Comparison of ENCODE assay signal across 26 cellular contexts in the genomic region with DNA sequence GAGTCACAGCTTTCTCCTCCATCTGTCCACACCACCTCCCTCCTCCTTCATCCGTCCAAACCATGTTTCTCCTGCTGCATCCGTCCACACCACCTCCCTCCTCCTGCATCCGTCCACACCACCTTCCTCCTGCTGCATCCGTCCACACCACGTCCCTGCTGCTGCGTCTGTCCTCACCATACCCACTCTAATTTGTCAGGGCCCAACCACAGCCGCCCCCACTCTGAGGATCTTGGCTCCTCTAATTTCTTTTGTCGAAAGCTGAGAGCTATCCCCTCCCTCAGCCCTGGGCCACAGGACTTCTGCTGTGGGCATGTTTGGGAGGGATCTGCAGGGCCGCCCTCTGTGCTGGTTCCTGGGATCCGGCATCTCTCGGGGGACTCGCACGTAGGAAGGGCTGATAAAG.
A peak's percentile ranks its signal among the peaks of the same experiment; 100 is the strongest.
DNase-seq lines count a peak whose midpoint lies in the region; ATAC-seq, FAIRE-seq and TF ChIP-seq lines count a peak whose summit lies in the region.
"Had no signal": no experiment of that assay in that cellular context is flagged by ENCODE, and none has a peak within 500 bp of the region (broad histone marks: within the 10 kb centered on the region; RNA-seq: fewer than 3 reads in every experiment).

No MANE protein-coding gene starts in this region.

- H3K36me3 ChIP-seq in H1 (ENCODE audit: control insufficient read depth in 2 of 4, insufficient read depth in 4 of 4, low read length in 3 of 4): no peaks in the 10 kb centered on the region
- H3K36me3 ChIP-seq in neuronal stem cell (replicated peaks in 1 of 2; ENCODE audit: control insufficient read depth in 2 of 2, insufficient read depth in 2 of 2, low read length in 2 of 2): no peaks in the 10 kb centered on the region
- H3K36me3 ChIP-seq in prostate gland: no peaks in the 10 kb centered on the region
- H3K36me3 ChIP-seq: BLaER1 had no signal

- H3K4me3 ChIP-seq in A549: no peak overlapping the region
- H3K4me3 ChIP-seq in H1 (ENCODE audit: extremely low read depth in 1 of 4, insufficient read depth in 2 of 4, low read depth in 3 of 4, low read length in 4 of 4): no peak overlapping the region
- H3K4me3 ChIP-seq in neuronal stem cell (ENCODE audit: low read length in 2 of 2): no peak overlapping the region
- H3K4me3 ChIP-seq in prostate gland: no peak overlapping the region
- H3K4me3 ChIP-seq: BLaER1, SK-N-MC had no signal

- H4K5ac ChIP-seq in H9 (ENCODE audit: insufficient read length, low read depth, low read length) (no peak overlapping the region), H1 (ENCODE audit: insufficient read length, low read depth, low read length) (no peak overlapping the region)

- 25% methylated on average over 13 of the region's 13 CpGs for WGBS in A549 (ENCODE audit: missing lambda C conversion rate)
- no CpG with 5 or more reads among the region's 13 CpGs for WGBS in H9 (ENCODE audit: extremely low coverage, insufficient read length, low lambda C conversion rate)
- WGBS in H1 (ENCODE audit: extremely low coverage in 1 of 2, insufficient coverage in 1 of 2, insufficient read length in 1 of 2, insufficient replicate concordance in 2 of 2, low coverage in 1 of 2, low lambda C conversion rate in 2 of 2, missing lambda C conversion rate in 1 of 2), 2 experiments: 89% methylated on average over 13 of the region's 13 CpGs; no CpG with 5 or more reads in 1 of the 2 experiments
- WGBS in neuronal stem cell (ENCODE audit: extremely low coverage in 2 of 2, insufficient read length in 2 of 2, insufficient replicate concordance in 1 of 2), 2 donors: no CpG with 5 or more reads among the region's 13 CpGs
- WGBS in prostate gland: 93% methylated on average over 13 of the region's 13 CpGs

- H2BK12ac ChIP-seq in H9 (ENCODE audit: insufficient read length, low read depth, low read length): no peak overlapping the region
- no peak overlapping the region for H2BK12ac ChIP-seq in H1 (ENCODE audit: low read depth, low read length)
- no peak overlapping the region for H2BK12ac ChIP-seq in neuronal stem cell (ENCODE audit: low read length)

- H3K18ac ChIP-seq in H9 (ENCODE audit: insufficient read length, low read depth, low read length) (peak overlapping the region; percentile 0), H1 (ENCODE audit: extremely low read depth, low read length) (no peak overlapping the region; the same call in 1 of the 2 replicates), neuronal stem cell (ENCODE audit: low read length) (peak overlapping the region; percentile 5)

- H3K23me2 ChIP-seq in H9 (ENCODE audit: insufficient read length, low read depth, low read length, poor library complexity, severe bottlenecking): no peaks in the 10 kb centered on the region
- no peaks in the 10 kb centered on the region; the same call in 1 of the 2 replicates for H3K23me2 ChIP-seq in H1 (ENCODE audit: low read depth, low read length)

- CTCF ChIA-PET in A549 (lab: Yijun Ruan, JAX): no interaction called here
- CTCF ChIA-PET in H1 (lab: Charles Lee; ENCODE audit: partially characterized antibody): interaction anchor here (0.6 to 0.8 kb wide), 4 partner anchors 12 to 512 kb away, joined by 3 to 4 read pairs (median 4); no protein-coding TSS in a partner anchor

- H3K56ac ChIP-seq in H9 (ENCODE audit: insufficient read length, low read depth, low read length): no peak overlapping the region
- H3K56ac ChIP-seq in H1 (replicated peaks; ENCODE audit: insufficient read length, low read depth, low read length): no peak overlapping the region

- no peaks in the 10 kb centered on the region for H3K79me1 ChIP-seq in H9 (ENCODE audit: insufficient read depth, low read depth, low read length, poor library complexity, severe bottlenecking)
- H3K79me1 ChIP-seq in H1 (ENCODE audit: low read depth, low read length): no peaks in the 10 kb centered on the region
- H3K79me1 ChIP-seq in neuronal stem cell (ENCODE audit: low read depth, low read length): no peaks in the 10 kb centered on the region

- H2AFZ ChIP-seq in H9 (ENCODE audit: low read length) (no peak overlapping the region), H1 (ENCODE audit: low read length) (no peak overlapping the region), neuronal stem cell (ENCODE audit: low read length) (no peak overlapping the region)

- H4K20me1 ChIP-seq in H9 (ENCODE audit: control insufficient read depth, insufficient read depth, insufficient read length) (no peaks in the 10 kb centered on the region), H1 (replicated peaks in 1 of 2; ENCODE audit: control insufficient read depth in 1 of 2, insufficient read depth in 2 of 2, low read length in 2 of 2) (peaks cover 0 to 2% of the 10 kb centered on the region in 2 experiments)
- H4K20me1 ChIP-seq: BLaER1 had no signal

- H3K4me1 ChIP-seq in A549: no peaks in the 10 kb centered on the region
- no peaks in the 10 kb centered on the region; the same call in 1 of the 2 replicates for H3K4me1 ChIP-seq in H9 (ENCODE audit: insufficient read depth, low read length)
- H3K4me1 ChIP-seq in H1 (replicated peaks in 1 of 4; ENCODE audit: control insufficient read depth in 3 of 4, insufficient read depth in 4 of 4, low read length in 3 of 4): no peaks in the 10 kb centered on the region
- no peaks in the 10 kb centered on the region for H3K4me1 ChIP-seq in neuronal stem cell (ENCODE audit: control insufficient read depth in 2 of 2, insufficient read depth in 1 of 2, low read depth in 1 of 2, low read length in 2 of 2)
- no peaks in the 10 kb centered on the region for H3K4me1 ChIP-seq in prostate gland (replicated peaks)

- no peaks in the 10 kb centered on the region for H3K9me3 ChIP-seq in A549
- H3K9me3 ChIP-seq in H9 (ENCODE audit: control insufficient read depth, low read depth, low read length): no peaks in the 10 kb centered on the region
- H3K9me3 ChIP-seq in H1 (ENCODE audit: insufficient read depth in 2 of 2, low read depth in 1 of 2, low read length in 1 of 2): peaks cover 0 to 8% of the 10 kb centered on the region in 2 experiments; a peak in 1 of 4 replicates
- no peaks in the 10 kb centered on the region for H3K9me3 ChIP-seq in neuronal stem cell (replicated peaks in 1 of 2; ENCODE audit: control insufficient read depth in 2 of 2, insufficient read depth in 1 of 2, low read depth in 1 of 2, low read length in 2 of 2)
- no peaks in the 10 kb centered on the region for H3K9me3 ChIP-seq in prostate gland

- DNase-seq in A549 (ENCODE audit: low read depth in 1 of 2, low spot score in 1 of 2) (no peak), H9 (no peak), H1 (ENCODE audit: low read depth in 1 of 2, low spot score in 2 of 2) (no peak), neuronal stem cell (ENCODE audit: low spot score) (no peak), prostate gland (ENCODE audit: low spot score) (no peak), iPS-NIHi7 (ENCODE audit: extremely low spot score) (no peak)
- no peak for DNase-seq in activated CD4-positive, alpha-beta T cell treated with anti-CD3 and anti-CD28 coated beads, Interleukin-2, amount 10 ng/mL, durations not matched to agents 24 days and 14 days
- DNase-seq: activated CD4-positive, CD25-positive, alpha-beta regulatory T cell treated with anti-CD3 and anti-CD28 coated beads, Interleukin-2, amount 50 U/mL, for 72 hours; activated CD8-positive, alpha-beta T cell treated with anti-CD3 and anti-CD28 coated beads for 36 hours; activated gamma-delta T cell treated with Interleukin-2 at 50 U/mL for 16 hours; DMS53; HFFc6; Kasumi-1; MV-4-11; NCI-H1436 treated with DMSO at 0.1 percent for 48 hours; NCI-H2107; NCI-H446; NCI-H82; stimulated activated naive CD8-positive, alpha-beta T cell treated with anti-CD3 and anti-CD28 coated beads, Interleukin-15, amount 100 ng/mL, for 72 hours had no signal

- TF ChIP-seq CTCF in A549 (IDR thresholded peaks at IDR 0.05): no peak
- no peak for TF ChIP-seq CTCF in H9 (conservative IDR thresholded peaks at IDR 0.05)
- no peak for TF ChIP-seq CTCF in H1 (IDR thresholded peaks at IDR 0.05; ENCODE audit: control extremely low read depth in 1 of 3, insufficient read depth in 1 of 3, low read depth in 1 of 3, low read length in 3 of 3)
- TF ChIP-seq CTCF in prostate gland (IDR thresholded peaks at IDR 0.05): no peak

- H4K8ac ChIP-seq in H9 (replicated peaks; ENCODE audit: insufficient read length, low read depth, low read length) (no peak overlapping the region), H1 (ENCODE audit: extremely low read depth, insufficient read depth, low read length) (no peak overlapping the region), neuronal stem cell (ENCODE audit: low read depth, low read length) (no peak overlapping the region)

- TF ChIP-seq EP300 in A549 (IDR thresholded peaks at IDR 0.05) (no peak), H1 (IDR thresholded peaks at IDR 0.05; ENCODE audit: borderline replicate concordance in 1 of 2, low read depth in 2 of 2, low read length in 2 of 2) (no peak)

- H3K27me3 Mint-ChIP-seq in H9 (ENCODE audit: low read depth): no peaks in the 10 kb centered on the region; the same call in none of the 2 replicates
- peaks cover 2% of the 10 kb centered on the region for H3K27me3 Mint-ChIP-seq in activated CD4-positive, alpha-beta T cell treated with anti-CD3 and anti-CD28 coated beads, Interleukin-2, amount 10 ng/mL, durations not matched to agents 24 days and 14 days
- H3K27me3 Mint-ChIP-seq: activated CD8-positive, alpha-beta T cell treated with anti-CD3 and anti-CD28 coated beads for 36 hours; stimulated activated naive CD8-positive, alpha-beta T cell treated with anti-CD3 and anti-CD28 coated beads, Interleukin-15, amount 100 ng/mL, for 72 hours had no signal

- FAIRE-seq in A549 (lab: Jason Lieb, UNC) (no peak), H1 (lab: Jason Lieb, UNC) (no peak)
- FAIRE-seq: keratinocyte, TTC549 had no signal

- H2BK15ac ChIP-seq in H9 (ENCODE audit: low read depth, low read length): no peak overlapping the region
- H2BK15ac ChIP-seq in H1 (ENCODE audit: low read length): no peak overlapping the region; the same call in 1 of the 2 replicates
- H2BK15ac ChIP-seq in neuronal stem cell (ENCODE audit: low read length): no peak overlapping the region

- no peak overlapping the region for H4K91ac ChIP-seq in H9 (ENCODE audit: insufficient read length, low read depth, low read length)
- no peak overlapping the region for H4K91ac ChIP-seq in H1 (replicated peaks; ENCODE audit: insufficient read length, low read length)
- no peak overlapping the region for H4K91ac ChIP-seq in neuronal stem cell (ENCODE audit: low read depth, low read length, poor library complexity)

- no peak overlapping the region for H3K4me2 ChIP-seq in A549
- H3K4me2 ChIP-seq in H9 (ENCODE audit: insufficient read depth, insufficient read length, low read length): no peak overlapping the region
- H3K4me2 ChIP-seq in H1 (ENCODE audit: insufficient read depth in 1 of 2, low read depth in 2 of 2, low read length in 2 of 2): no peak overlapping the region
- H3K4me2 ChIP-seq in neuronal stem cell (ENCODE audit: insufficient read depth, low read length, poor library complexity, severe bottlenecking): no peak overlapping the region
- H3K4me2 ChIP-seq: BLaER1 had no signal

- POLR2A ChIA-PET in A549 (lab: Yijun Ruan, JAX): no interaction called here
- POLR2A ChIA-PET in H1 (lab: Charles Lee; ENCODE audit: partially characterized antibody): no interaction called here

- intact Hi-C loops in prostate gland (cut with DNase I): no loop called here
- intact Hi-C loops in activated CD4-positive, alpha-beta T cell treated with anti-CD3 and anti-CD28 coated beads, Interleukin-2, amount 10 ng/mL, durations not matched to agents 24 days and 14 days (cut with micrococcal nuclease): no loop called here

- H2BK20ac ChIP-seq in H9 (ENCODE audit: low read depth, low read length, poor library complexity, severe bottlenecking) (no peak overlapping the region), H1 (ENCODE audit: low read length) (0 out of 2 replicates have a peak overlapping the region, but pooled peaks have one; percentile 29)

- peaks cover 0 to 8% (median 5%) of the 10 kb centered on the region in 3 experiments; a peak in 6 of 7 replicates for H3K36me3 Mint-ChIP-seq in H9 (ENCODE audit: insufficient read depth in 1 of 3, low read depth in 3 of 3)
- H3K36me3 Mint-ChIP-seq in activated CD4-positive, alpha-beta T cell treated with anti-CD3 and anti-CD28 coated beads, Interleukin-2, amount 10 ng/mL, durations not matched to agents 24 days and 14 days (ENCODE audit: low read depth): no peaks in the 10 kb centered on the region
- H3K36me3 Mint-ChIP-seq: brain had no signal

- H3K23ac ChIP-seq in H9 (ENCODE audit: insufficient read length, low read depth, low read length) (no peak overlapping the region), H1 (ENCODE audit: insufficient read length) (no peak overlapping the region), neuronal stem cell (ENCODE audit: low read depth, low read length, poor library complexity) (peak overlapping the region; percentile 14)

- H3K27me3 ChIP-seq in H9 (ENCODE audit: insufficient read depth, low read length) (no peaks in the 10 kb centered on the region), H1 (replicated peaks in 1 of 4; ENCODE audit: control insufficient read depth in 3 of 4, extremely low read depth in 1 of 4, insufficient read depth in 3 of 4, low read length in 3 of 4) (no peaks in the 10 kb centered on the region; a peak in 1 of 7 replicates), neuronal stem cell (ENCODE audit: control insufficient read depth in 3 of 3, insufficient read depth in 3 of 3, low read depth in 1 of 3, low read length in 3 of 3) (no peaks in the 10 kb centered on the region), prostate gland (replicated peaks; ENCODE audit: insufficient read depth) (no peaks in the 10 kb centered on the region)
- H3K27me3 ChIP-seq: BLaER1 had no signal

- H3K27ac ChIP-seq in A549 (no peak overlapping the region), H9 (ENCODE audit: insufficient read length, low read depth, low read length) (no peak overlapping the region), H1 (ENCODE audit: low read depth, low read length) (no peak overlapping the region), neuronal stem cell (replicated peaks; ENCODE audit: low read length) (no peak overlapping the region), prostate gland (no peak overlapping the region)
- H3K27ac ChIP-seq: BLaER1, RWPE1, SK-N-MC had no signal

- no peak overlapping the region for H3T11ph ChIP-seq in H9 (ENCODE audit: low read length)

- TF ChIP-seq RAD21 in A549 (conservative IDR thresholded peaks at IDR 0.05 in 1 of 2, IDR thresholded peaks at IDR 0.05 in 1 of 2) (no peak), H1 (IDR thresholded peaks at IDR 0.05 in 1 of 2, conservative IDR thresholded peaks at IDR 0.05 in 1 of 2; ENCODE audit: low read depth in 2 of 2, low read length in 2 of 2) (no peak)

- no peak overlapping the region for H3K14ac ChIP-seq in H9 (ENCODE audit: insufficient read depth, low read length)
- no peak overlapping the region for H3K14ac ChIP-seq in H1 (ENCODE audit: insufficient read length)
- peak overlapping the region; percentile 87 for H3K14ac ChIP-seq in neuronal stem cell (ENCODE audit: low read length)

- H3K9ac ChIP-seq in H9 (ENCODE audit: extremely low read depth, insufficient read length, low read length) (no peak overlapping the region), H1 (replicated peaks in 1 of 4; ENCODE audit: extremely low read depth in 1 of 4, low read depth in 3 of 4, low read length in 3 of 4) (no peak overlapping the region), neuronal stem cell (ENCODE audit: low read depth, low read length, poor library complexity) (no peak overlapping the region)
- H3K9ac ChIP-seq: BLaER1 had no signal

- H2BK5ac ChIP-seq in H9 (ENCODE audit: insufficient read length, low read length) (no peak overlapping the region), H1 (ENCODE audit: low read depth, low read length) (no peak overlapping the region; the same call in 1 of the 2 replicates), neuronal stem cell (ENCODE audit: low read length) (no peak overlapping the region)

- H3K79me2 ChIP-seq in H9 (ENCODE audit: insufficient read depth, low read length) (no peaks in the 10 kb centered on the region), H1 (ENCODE audit: control insufficient read depth in 1 of 2, insufficient read depth in 2 of 2, low read length in 2 of 2) (no peaks in the 10 kb centered on the region)

- H3K4me3 Mint-ChIP-seq in H9: no peak overlapping the region; a peak in 1 of 5 replicates
- H3K4me3 Mint-ChIP-seq in activated CD4-positive, alpha-beta T cell treated with anti-CD3 and anti-CD28 coated beads, Interleukin-2, amount 10 ng/mL, durations not matched to agents 24 days and 14 days: no peak overlapping the region
- H3K4me3 Mint-ChIP-seq: activated CD8-positive, alpha-beta T cell treated with anti-CD3 and anti-CD28 coated beads for 36 hours; brain; HFFc6; stimulated activated naive CD8-positive, alpha-beta T cell treated with anti-CD3 and anti-CD28 coated beads, Interleukin-15, amount 100 ng/mL, for 72 hours had no signal

- ATAC-seq in A549 (peak; percentile 30 to 47; a peak in 4 of 6 replicates), GM21576 (IDR thresholded peaks at IDR 0.05; ENCODE audit: unreplicated experiment) (no peak)
- ATAC-seq: activated CD8-positive, alpha-beta T cell treated with anti-CD3 and anti-CD28 coated beads for 36 hours; stimulated activated naive CD8-positive, alpha-beta T cell treated with anti-CD3 and anti-CD28 coated beads, Interleukin-15, amount 100 ng/mL, for 72 hours had no signal

- H3K4ac ChIP-seq in H9 (ENCODE audit: low read depth, low read length) (no peak overlapping the region), H1 (replicated peaks; ENCODE audit: insufficient read length, low read depth, low read length) (no peak overlapping the region), neuronal stem cell (ENCODE audit: low read length) (no peak overlapping the region)

- TF ChIP-seq POLR2A in A549 (IDR thresholded peaks at IDR 0.05; ENCODE audit: low read length) (no peak), H1 (IDR thresholded peaks at IDR 0.05; ENCODE audit: control extremely low read depth in 1 of 2, low read depth in 2 of 2, low read length in 2 of 2) (no peak), prostate gland (IDR thresholded peaks at IDR 0.05) (no peak)

- H2BK120ac ChIP-seq in H9 (ENCODE audit: low read depth, low read length, poor library complexity, severe bottlenecking) (no peak overlapping the region), H1 (replicated peaks; ENCODE audit: low read depth, low read length) (no peak overlapping the region), neuronal stem cell (ENCODE audit: low read depth, low read length) (peak overlapping the region; percentile 4)

- no peaks in the 10 kb centered on the region for H3K4me1 Mint-ChIP-seq in H9
- no peaks in the 10 kb centered on the region for H3K4me1 Mint-ChIP-seq in activated CD4-positive, alpha-beta T cell treated with anti-CD3 and anti-CD28 coated beads, Interleukin-2, amount 10 ng/mL, durations not matched to agents 24 days and 14 days
- H3K4me1 Mint-ChIP-seq: stimulated activated naive CD8-positive, alpha-beta T cell treated with anti-CD3 and anti-CD28 coated beads, Interleukin-15, amount 100 ng/mL, for 72 hours had no signal

- H2AK5ac ChIP-seq in H9 (ENCODE audit: insufficient read length, low read length) (no peak overlapping the region), H1 (ENCODE audit: low read depth, low read length) (no peak overlapping the region; the same call in 1 of the 2 replicates), neuronal stem cell (ENCODE audit: low read depth, low read length) (no peak overlapping the region)

- peaks cover 0 to 5% of the 10 kb centered on the region in 2 experiments; a peak in 2 of 5 replicates for H3K9me3 Mint-ChIP-seq in H9
- no peaks in the 10 kb centered on the region for H3K9me3 Mint-ChIP-seq in activated CD4-positive, alpha-beta T cell treated with anti-CD3 and anti-CD28 coated beads, Interleukin-2, amount 10 ng/mL, durations not matched to agents 24 days and 14 days
- H3K9me3 Mint-ChIP-seq: activated CD8-positive, alpha-beta T cell treated with anti-CD3 and anti-CD28 coated beads for 36 hours; stimulated activated naive CD8-positive, alpha-beta T cell treated with anti-CD3 and anti-CD28 coated beads, Interleukin-15, amount 100 ng/mL, for 72 hours had no signal

- H3K27ac Mint-ChIP-seq in H9: no peak overlapping the region; a peak in 1 of 7 replicates
- H3K27ac Mint-ChIP-seq in activated CD4-positive, alpha-beta T cell treated with anti-CD3 and anti-CD28 coated beads, Interleukin-2, amount 10 ng/mL, durations not matched to agents 24 days and 14 days: no peak overlapping the region
- H3K27ac Mint-ChIP-seq: activated CD8-positive, alpha-beta T cell treated with anti-CD3 and anti-CD28 coated beads for 36 hours; brain; HFFc6 had no signal
